In genomic region chr11:96045622-96046456, GRCh38 we compare ENCODE assay signal across 9 cellular contexts.
DNase-seq lines count a peak whose midpoint lies in the region; ATAC-seq, FAIRE-seq and TF ChIP-seq lines count a peak whose summit lies in the region.
"Had no signal": no experiment of that assay in that cellular context is flagged by ENCODE, and none has a peak within 500 bp of the region (broad histone marks: within the 10 kb centered on the region; RNA-seq: fewer than 3 reads in every experiment).

No MANE protein-coding gene starts in this region.

- no peaks in the 10 kb centered on the region for H3K79me2 ChIP-seq in mammary epithelial cell (ENCODE audit: insufficient read depth, low read length)

- no peak overlapping the region for H3K4me3 ChIP-seq in mammary epithelial cell (replicated peaks in 1 of 3; ENCODE audit: insufficient read depth in 1 of 3, low read depth in 2 of 3, low read length in 3 of 3)

- ATAC-seq in GM18502 (IDR thresholded peaks at IDR 0.05; ENCODE audit: poor library complexity, unreplicated experiment) (no peak), GM19463 (IDR thresholded peaks at IDR 0.05; ENCODE audit: unreplicated experiment) (no peak)

- H2AFZ ChIP-seq in mammary epithelial cell (ENCODE audit: low read depth, low read length) = peak overlapping the region; percentile 79

- no TSS peak for BruUV-seq in mammary epithelial cell (replicated peaks; lab: Mats Ljungman, UMichigan)

- in situ Hi-C loops in mammary epithelial cell (cut with MboI; ENCODE audit: low sequenced_read_pairs in 2 of 2) = loop anchor here in 1 of 2 donors (25.0 kb wide), 1 partner anchor 209 kb away; no protein-coding TSS in a partner anchor

- H3K27ac ChIP-seq in mammary epithelial cell (ENCODE audit: insufficient read depth, low read depth, low read length) = no peak overlapping the region
- H3K27ac ChIP-seq: neutrophil had no signal

- FAIRE-seq in islet of Langerhans (lab: Jason Lieb, UNC) = peak; percentile 72
- FAIRE-seq in RCC 7860 (lab: Jason Lieb, UNC) = no peak

- intact Hi-C loops in mammary epithelial cell (cut with micrococcal nuclease) = no loop called here

- dilution Hi-C loops in mammary epithelial cell (cut with HindIII; ENCODE audit: low sequenced_read_pairs) = no loop called here

- no peaks in the 10 kb centered on the region for H3K36me3 ChIP-seq in mammary epithelial cell (ENCODE audit: insufficient read depth, low read length)
- H3K36me3 ChIP-seq: neutrophil had no signal

- TF ChIP-seq CTCF in mammary epithelial cell (conservative IDR thresholded peaks at IDR 0.05 in 1 of 2, IDR thresholded peaks at IDR 0.05 in 1 of 2; ENCODE audit: extremely low read depth in 1 of 2, insufficient read depth in 1 of 2, low read depth in 1 of 2, low read length in 2 of 2) = peak; percentile 21 to 47

- H3K9ac ChIP-seq in mammary epithelial cell (ENCODE audit: insufficient read depth, low read length) = no peak overlapping the region

- no peaks in the 10 kb centered on the region for H4K20me1 ChIP-seq in mammary epithelial cell (ENCODE audit: insufficient read depth, low read length)

- H3K27me3 ChIP-seq in mammary epithelial cell (ENCODE audit: insufficient read depth, low read length) = no peaks in the 10 kb centered on the region
- H3K27me3 ChIP-seq: neutrophil had no signal

- no peaks in the 10 kb centered on the region for H3K9me3 ChIP-seq in mammary epithelial cell (replicated peaks; ENCODE audit: insufficient read depth, low read length)
- H3K9me3 ChIP-seq: neutrophil had no signal

- H3K4me2 ChIP-seq in mammary epithelial cell (ENCODE audit: insufficient read depth, low read depth, low read length) = peak overlapping the region; percentile 32

- WGBS in mammary epithelial cell (ENCODE audit: low coverage, missing lambda C conversion rate) = 32% methylated on average over 10 of the region's 11 CpGs

- no peaks in the 10 kb centered on the region for H3K4me1 ChIP-seq in mammary epithelial cell (ENCODE audit: insufficient read depth, low read length)

- CTCF ChIA-PET in mammary epithelial cell (lab: Charles Lee; ENCODE audit: low non-redundant PET) = interaction anchor here (0.5 to 0.6 kb wide), 2 partner anchors 44 to 212 kb away, joined by 4 read pairs; no protein-coding TSS in a partner anchor

- DNase-seq in NCI-H1694 treated with DMSO at 0.1 percent for 48 hours (lab: John Stamatoyannopoulos, UW) (peak; percentile 45), mammary epithelial cell (no peak), smooth muscle cell of the brain vasculature (ENCODE audit: low read depth, low spot score) (peak; percentile 46), RCC 7860 (ENCODE audit: low spot score) (no peak)
- DNase-seq in effector CD8-positive, alpha-beta T cell (lab: John Stamatoyannopoulos, UW) = no peak

Comparison
In these comparisons a context has a peak if more than half of its experiments do, and no peak if none do; other contexts are left out.
1. DNase-seq: peak in NCI-H1694 treated with DMSO at 0.1 percent for 48 hours (single experiment) and smooth muscle cell of the brain vasculature (single experiment); none in mammary epithelial cell (single experiment), effector CD8-positive, alpha-beta T cell (single experiment) and RCC 7860 (single experiment).